In the genomic region with DNA sequence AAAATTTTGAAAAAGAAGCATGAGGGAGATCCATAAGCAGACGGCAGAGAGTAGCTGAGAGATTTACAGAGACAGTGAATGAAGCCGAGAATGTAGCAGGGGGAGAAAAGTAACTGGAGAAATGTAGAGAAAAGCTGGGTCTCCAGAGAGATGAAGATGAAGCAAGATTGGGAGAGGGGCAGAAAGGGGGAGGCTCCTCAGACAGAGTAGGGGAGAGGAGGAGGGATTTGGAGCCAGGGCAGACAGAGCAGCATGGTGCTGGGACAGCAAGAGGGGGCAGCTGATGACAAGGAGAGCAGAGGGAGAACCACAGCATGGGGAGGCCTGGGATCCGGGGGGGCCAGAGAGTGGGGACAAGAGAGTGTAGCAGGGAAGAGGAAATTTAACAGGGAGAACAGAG, we compare ENCODE assay signal across 8 cellular contexts. TPM values are rescaled to one million over a fixed set of nuclear protein-coding genes. Genes with fewer than 3 reads are reported as not detected.
DNase-seq lines count a peak whose midpoint lies in the region; ATAC-seq, FAIRE-seq and TF ChIP-seq lines count a peak whose summit lies in the region.

No MANE protein-coding gene starts in this region.

- H3K4me3 ChIP-seq in GM23338 = peak overlapping the region; percentile 93
- peak overlapping the region; percentile 58 to 76 (median 68) for H3K4me3 ChIP-seq in sigmoid colon

- no peaks in the 10 kb centered on the region for H3K36me3 ChIP-seq in GM23338 (ENCODE audit: insufficient read depth)
- no peaks in the 10 kb centered on the region for H3K36me3 ChIP-seq in sigmoid colon

- H3K27me3 ChIP-seq in GM23338 (ENCODE audit: insufficient read depth) (no peaks in the 10 kb centered on the region), sigmoid colon (no peaks in the 10 kb centered on the region)

- H3K9me3 Mint-ChIP-seq in GM23338 (peaks cover 34% of the 10 kb centered on the region), T-cell (peaks cover 5 to 32% (median 19%) of the 10 kb centered on the region in 3 donors), glutamatergic neuron (ENCODE audit: unreplicated experiment) (peaks cover 13% of the 10 kb centered on the region)

- H3K27ac ChIP-seq in GM23338 (ENCODE audit: low read depth) = no peak overlapping the region
- peak overlapping the region; percentile 78 to 87 (median 80) for H3K27ac ChIP-seq in sigmoid colon

- no peaks in the 10 kb centered on the region; the same call in 1 of the 3 replicates for H3K4me1 Mint-ChIP-seq in GM23338
- peaks cover 13 to 18% (median 17%) of the 10 kb centered on the region in 3 donors for H3K4me1 Mint-ChIP-seq in T-cell
- no peaks in the 10 kb centered on the region for H3K4me1 Mint-ChIP-seq in glutamatergic neuron (ENCODE audit: low read depth, unreplicated experiment)

- ATAC-seq in GM23338 (peak; percentile 59), T-cell (replicated peaks in 1 of 4) (no peak)

- peak; percentile 30 for DNase-seq in GM23338 (ENCODE audit: low spot score)
- DNase-seq in T-cell = no peak
- peak; percentile 28 for DNase-seq in glutamatergic neuron
- DNase-seq in sigmoid colon = no peak
- DNase-seq in superior temporal gyrus (ENCODE audit: extremely low spot score) = no peak
- no peak for DNase-seq in AG08395 (ENCODE audit: low spot score)
- no peak for DNase-seq in D341Med (ENCODE audit: low spot score)
- DNase-seq in HTR-8/SVneo (ENCODE audit: insufficient read length, low spot score) = no peak

- H3K79me2 ChIP-seq in GM23338 (replicated peaks; ENCODE audit: insufficient read depth) = no peaks in the 10 kb centered on the region

- intact Hi-C loops in sigmoid colon (cut with DNase I) = loop anchor here (1.0 to 5.0 kb wide), 4 partner anchors 32 to 70 kb away; a partner anchor contains a TSS

- H3K9me3 ChIP-seq in sigmoid colon = peaks cover 5 to 27% (median 14%) of the 10 kb centered on the region in 4 donors

- H3K4me3 Mint-ChIP-seq in GM23338 (peak overlapping the region; percentile 86), T-cell (peak overlapping the region; percentile 91 to 96 (median 95)), glutamatergic neuron (ENCODE audit: unreplicated experiment) (peak overlapping the region; percentile 99)

- H3K27ac Mint-ChIP-seq in GM23338 (peak overlapping the region; percentile 61; the same call in 1 of the 2 replicates), T-cell (peak overlapping the region; percentile 83 to 95), glutamatergic neuron (ENCODE audit: unreplicated experiment) (peak overlapping the region; percentile 97)

- H3K9me2 ChIP-seq in GM23338 (ENCODE audit: insufficient read depth) = no peaks in the 10 kb centered on the region

- H3K4me1 ChIP-seq in GM23338 (ENCODE audit: insufficient read depth) = no peaks in the 10 kb centered on the region
- H3K4me1 ChIP-seq in sigmoid colon = peaks cover 0 to 17% (median 7%) of the 10 kb centered on the region in 4 donors

- TF ChIP-seq POLR2A in sigmoid colon (IDR thresholded peaks at IDR 0.05) = no peak

- WGBS in sigmoid colon, 2 donors = 7 to 9% methylated on average over 3 of the region's 3 CpGs

- H3K4me2 ChIP-seq in GM23338 = peak overlapping the region; percentile 97

- peak overlapping the region; percentile 97 for H2AFZ ChIP-seq in GM23338

- no peak for TF ChIP-seq EP300 in sigmoid colon (IDR thresholded peaks at IDR 0.05)

- CTCF ChIA-PET in T-cell (lab: Charles Lee) = no interaction called here

- H3K27me3 Mint-ChIP-seq in GM23338 (ENCODE audit: insufficient read depth, low read depth, poor library complexity) = peaks cover 14% of the 10 kb centered on the region
- no peaks in the 10 kb centered on the region for H3K27me3 Mint-ChIP-seq in T-cell
- H3K27me3 Mint-ChIP-seq in glutamatergic neuron (ENCODE audit: unreplicated experiment) = peaks cover 13% of the 10 kb centered on the region

- no peak for TF ChIP-seq CTCF in GM23338 (conservative IDR thresholded peaks at IDR 0.05; ENCODE audit: low read depth in 2 of 2)
- no peak for TF ChIP-seq CTCF in glutamatergic neuron (IDR thresholded peaks at IDR 0.05; ENCODE audit: partially characterized antibody, unreplicated experiment)
- no peak for TF ChIP-seq CTCF in sigmoid colon (IDR thresholded peaks at IDR 0.05)

- H3F3A ChIP-seq in GM23338 (replicated peaks; ENCODE audit: low read depth) = no peaks in the 10 kb centered on the region

- FAIRE-seq in HTR-8/SVneo (lab: Jason Lieb, UNC) = no peak

- POLR2A ChIA-PET in T-cell (lab: Charles Lee) = no interaction called here

- H4K20me1 ChIP-seq in GM23338 (replicated peaks; ENCODE audit: insufficient read depth) = no peaks in the 10 kb centered on the region

- H3K36me3 Mint-ChIP-seq in GM23338 (ENCODE audit: low read depth) = peaks cover 23% of the 10 kb centered on the region
- peaks cover 40% of the 10 kb centered on the region for H3K36me3 Mint-ChIP-seq in T-cell
- H3K36me3 Mint-ChIP-seq in glutamatergic neuron (ENCODE audit: unreplicated experiment) = peaks cover 20% of the 10 kb centered on the region

TF ChIP-seq in GM23338, 12 proteins besides CTCF, POLR2A, EP300 and RAD21 (continues in another document):
- TF ChIP-seq, protein P1, sequence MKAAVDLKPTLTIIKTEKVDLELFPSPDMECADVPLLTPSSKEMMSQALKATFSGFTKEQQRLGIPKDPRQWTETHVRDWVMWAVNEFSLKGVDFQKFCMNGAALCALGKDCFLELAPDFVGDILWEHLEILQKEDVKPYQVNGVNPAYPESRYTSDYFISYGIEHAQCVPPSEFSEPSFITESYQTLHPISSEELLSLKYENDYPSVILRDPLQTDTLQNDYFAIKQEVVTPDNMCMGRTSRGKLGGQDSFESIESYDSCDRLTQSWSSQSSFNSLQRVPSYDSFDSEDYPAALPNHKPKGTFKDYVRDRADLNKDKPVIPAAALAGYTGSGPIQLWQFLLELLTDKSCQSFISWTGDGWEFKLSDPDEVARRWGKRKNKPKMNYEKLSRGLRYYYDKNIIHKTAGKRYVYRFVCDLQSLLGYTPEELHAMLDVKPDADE (IDR thresholded peaks at IDR 0.05) = no peak
- no peak for TF ChIP-seq EZH2phosphoT487 (IDR thresholded peaks at IDR 0.05; ENCODE audit: unreplicated experiment)

RNA-seq across cellular contexts. Expression of a gene that starts 0.9 kb away (rescaled TPM):
- 5.3 and 6.3 TPM in 2 replicates for total RNA-seq in GM23338 (2014; rRNA removed; shearing (Covaris generic))
- polyA plus RNA-seq in GM23338 (2016; fragmentation: Nextera tagmentation; extraction: Ambion mirVana) = 4.7 and 5.3 TPM in 2 replicates
- total RNA-seq in T-cell = 1 to 10 TPM in 3 of 5 donors, under 1 TPM in 2; 0.51 to 5.4 (median 1.3) TPM
- 11.6 TPM for total RNA-seq in glutamatergic neuron (ENCODE audit: unreplicated experiment)
- 1 to 10 TPM; 2.0 to 3.2 (median 2.5) TPM for total RNA-seq in sigmoid colon
- 1 to 10 TPM in 1 of 3 donors, under 1 TPM in 1, not detected in 1; 0.90 to 1.8 TPM for polyA plus RNA-seq in sigmoid colon

RNA-seq across cellular contexts. Expression of a gene that starts 32.7 kb away (rescaled TPM):
- 49.1 and 60.6 TPM in 2 replicates for total RNA-seq in GM23338 (2014; rRNA removed; shearing (Covaris generic))
- polyA plus RNA-seq in GM23338 (2016; fragmentation: Nextera tagmentation; extraction: Ambion mirVana) = 56.3 and 57.4 TPM in 2 replicates
- 10 to 100 TPM; 15.3 to 31.1 (median 28.5) TPM for total RNA-seq in T-cell
- total RNA-seq in glutamatergic neuron (ENCODE audit: unreplicated experiment) = 24.5 TPM
- 10 to 100 TPM; 21.6 to 24.8 (median 23.0) TPM for total RNA-seq in sigmoid colon
- 10 to 100 TPM in 2 of 3 donors, 1 to 10 TPM in 1; 6.0 to 13.8 (median 12.0) TPM for polyA plus RNA-seq in sigmoid colon

RNA-seq across cellular contexts. Expression of a gene that starts 40.0 kb away (rescaled TPM):
- 34.1 and 39.4 TPM in 2 replicates for total RNA-seq in GM23338 (2014; rRNA removed; shearing (Covaris generic))
- polyA plus RNA-seq in GM23338 (2016; fragmentation: Nextera tagmentation; extraction: Ambion mirVana) (28.8 and 37.9 TPM in 2 replicates), sigmoid colon (1 to 10 TPM; 3.5 to 6.0 (median 4.2) TPM)
- total RNA-seq in T-cell (10 to 100 TPM in 4 of 5 donors, 1 to 10 TPM in 1; 9.3 to 22.1 (median 18.9) TPM), glutamatergic neuron (ENCODE audit: unreplicated experiment) (21.8 TPM), sigmoid colon (10 to 100 TPM in 1 of 4 donors, 1 to 10 TPM in 3; 7.5 to 11.2 (median 8.1) TPM)

Comparison
In these comparisons a context has a peak if more than half of its experiments do, and no peak if none do; other contexts are left out.
1. DNase-seq: peak in GM23338 (single experiment) and glutamatergic neuron (single experiment); none in T-cell (0 of 34), sigmoid colon (single experiment), superior temporal gyrus (single experiment), AG08395 (single experiment), D341Med (single experiment) and HTR-8/SVneo (single experiment).
2. Peak in every context shown above with its lines, with median percentiles within 50 percentile points of each other: H3K27ac Mint-ChIP-seq and H3K4me3 Mint-ChIP-seq.